7 cellular contexts compared by ENCODE assay signal in the genomic region with DNA sequence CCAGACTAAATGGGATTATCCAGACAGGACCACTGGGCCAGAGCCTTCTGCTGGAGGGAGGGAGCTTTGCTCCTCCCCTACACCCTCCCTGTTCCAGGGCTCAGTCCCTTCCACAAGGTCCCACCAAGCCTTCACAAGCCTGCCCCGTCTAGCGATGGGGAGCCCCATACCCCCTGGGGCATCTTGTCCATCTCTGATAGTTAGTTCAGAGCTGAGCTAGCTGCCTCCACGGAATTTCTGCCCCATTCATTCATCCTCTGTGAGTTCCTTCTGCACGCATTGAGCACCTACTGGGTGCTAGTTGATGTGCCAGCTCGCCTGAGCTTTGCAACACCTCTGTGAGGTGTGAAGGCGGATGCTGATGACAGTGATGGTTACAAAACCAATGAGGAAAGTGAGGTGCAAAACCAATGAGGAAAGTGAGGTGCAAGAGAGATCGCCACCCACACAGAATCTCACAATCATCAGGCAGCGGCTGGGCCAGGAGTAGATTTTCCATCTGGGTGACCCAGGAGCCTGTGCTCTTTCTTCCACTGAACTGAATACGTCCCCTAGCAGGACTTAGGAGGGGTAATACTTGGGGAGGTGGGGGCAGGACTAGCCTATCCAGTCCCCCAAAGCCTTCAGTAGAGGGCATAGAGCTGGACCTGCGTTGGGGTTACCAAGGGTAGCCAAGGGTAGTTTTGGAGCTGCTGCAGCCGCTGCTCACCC. TPM values are rescaled to one million over a fixed set of nuclear protein-coding genes. Genes with fewer than 3 reads are reported as not detected.
DNase-seq lines count a peak whose midpoint lies in the region; ATAC-seq, FAIRE-seq and TF ChIP-seq lines count a peak whose summit lies in the region.

No MANE protein-coding gene starts in this region.

- no peak for DNase-seq in RWPE2 (ENCODE audit: low spot score)
- no peak for DNase-seq in K562 (ENCODE audit: extremely low read depth in 1 of 4, low spot score in 3 of 4)
- DNase-seq in mesenchymal stem cell = no peak
- no peak for DNase-seq in COLO668 (lab: John Stamatoyannopoulos, UW; ENCODE audit: unreplicated experiment)
- no peak for DNase-seq in putamen (ENCODE audit: low spot score)
- DNase-seq in OCI-M2 (lab: John Stamatoyannopoulos, UW; ENCODE audit: unreplicated experiment) = no peak

- no peaks in the 10 kb centered on the region for H3K9me1 ChIP-seq in K562 (ENCODE audit: control insufficient read depth, insufficient read depth, low read length)

- peak overlapping the region; percentile 97 for H2BK5ac ChIP-seq in mesenchymal stem cell (ENCODE audit: low read depth, low read length, poor library complexity, severe bottlenecking)

- H3K4me2 ChIP-seq in K562 (ENCODE audit: insufficient read depth, low read length) (no peak overlapping the region), mesenchymal stem cell (ENCODE audit: low read length, poor library complexity, severe bottlenecking) (no peak overlapping the region)

- no peak for TF ChIP-seq RAD21 in K562 (CRISPR knock-in tag; conservative IDR thresholded peaks at IDR 0.05 in 1 of 2, IDR thresholded peaks at IDR 0.05 in 1 of 2)

- no peak overlapping the region for H3K4me3 ChIP-seq in RWPE2 (ENCODE audit: severe bottlenecking)
- H3K4me3 ChIP-seq in K562 = no peak overlapping the region
- no peak overlapping the region for H3K4me3 ChIP-seq in mesenchymal stem cell (ENCODE audit: insufficient read depth in 1 of 2, low read depth in 1 of 2, low read length in 2 of 2)

- peak overlapping the region; percentile 100 for H2AK5ac ChIP-seq in mesenchymal stem cell (ENCODE audit: low read length, severe bottlenecking)

- peak overlapping the region; percentile 95 to 97 for H3K18ac ChIP-seq in mesenchymal stem cell (ENCODE audit: low read depth in 1 of 2, low read length in 2 of 2)

- intact Hi-C loops in K562 (cut with micrococcal nuclease) = loop anchor here (10.0 kb wide), 1 partner anchor 351 kb away; a partner anchor contains a TSS

- BruUV-seq in K562 (replicated peaks; lab: Mats Ljungman, UMichigan) = no TSS peak

- H3K36me3 ChIP-seq in RWPE2 (ENCODE audit: low read depth) (no peaks in the 10 kb centered on the region), K562 (ENCODE audit: control insufficient read depth, insufficient read depth, low read length) (no peaks in the 10 kb centered on the region), mesenchymal stem cell (ENCODE audit: control insufficient read depth in 1 of 2, insufficient read depth in 2 of 2, low read depth in 1 of 2, low read length in 2 of 2) (no peaks in the 10 kb centered on the region)

- H3K23ac ChIP-seq in mesenchymal stem cell (ENCODE audit: low read length in 2 of 2) = peak overlapping the region in 1 of 2 experiments; percentile 95

- peak overlapping the region; percentile 91 for H2BK15ac ChIP-seq in mesenchymal stem cell (ENCODE audit: low read depth, poor library complexity, severe bottlenecking)

- no peak for TF ChIP-seq CTCF in RWPE2 (IDR thresholded peaks at IDR 0.05; ENCODE audit: poor library complexity, severe bottlenecking)
- TF ChIP-seq CTCF in K562 (IDR thresholded peaks at IDR 0.05 in 2 of 3, conservative IDR thresholded peaks at IDR 0.05 in 1 of 3; ENCODE audit: insufficient read depth in 2 of 3, low read depth in 1 of 3, low read length in 3 of 3) = no peak

- H3K14ac ChIP-seq in mesenchymal stem cell (ENCODE audit: low read length in 2 of 2) = peak overlapping the region in 1 of 2 experiments; percentile 90

- H3K79me1 ChIP-seq in mesenchymal stem cell (replicated peaks; ENCODE audit: low read length, poor library complexity, severe bottlenecking) = peaks cover 6% of the 10 kb centered on the region

- ATAC-seq in RWPE2 (ENCODE audit: low read depth) = no peak
- ATAC-seq in K562 = no peak

- TF ChIP-seq POLR2A in K562 (conservative IDR thresholded peaks at IDR 0.05) = no peak

- no peak for TF ChIP-seq EP300 in K562 (IDR thresholded peaks at IDR 0.05; ENCODE audit: low read length)

- no peaks in the 10 kb centered on the region for H3K79me2 ChIP-seq in K562 (ENCODE audit: control insufficient read depth, insufficient read depth, low read length)

- no peak overlapping the region for H3K9ac ChIP-seq in K562 (ENCODE audit: insufficient read depth in 1 of 2, low read depth in 2 of 2, low read length in 2 of 2)
- H3K9ac ChIP-seq in mesenchymal stem cell (ENCODE audit: low read length) = peak overlapping the region; percentile 64

- POLR2A ChIA-PET in K562 (lab: Yijun Ruan, JAX) = interaction anchor here (0.7 to 4.1 kb wide), 4 partner anchors 10 to 143 kb away, joined by 3 to 24 read pairs (median 4); a partner anchor contains a TSS

- 30% methylated on average over 10 of the region's 11 CpGs for WGBS in K562 (ENCODE audit: insufficient coverage, low coverage, missing lambda C conversion rate)
- 81% methylated on average over 11 of the region's 11 CpGs for WGBS in mesenchymal stem cell

- H3K27me3 ChIP-seq in RWPE2 (ENCODE audit: insufficient read depth, poor library complexity, severe bottlenecking) = no peaks in the 10 kb centered on the region
- H3K27me3 ChIP-seq in K562 (ENCODE audit: control insufficient read depth in 2 of 2, insufficient read depth in 2 of 2, low read length in 2 of 2) = no peaks in the 10 kb centered on the region
- H3K27me3 ChIP-seq in mesenchymal stem cell (ENCODE audit: control insufficient read depth in 1 of 2, insufficient read depth in 1 of 2, low read length in 2 of 2) = peaks cover 0 to 17% of the 10 kb centered on the region in 2 experiments

- H3K27ac ChIP-seq in RWPE2 (ENCODE audit: poor library complexity, severe bottlenecking) = peak overlapping the region; percentile 96
- no peak overlapping the region for H3K27ac ChIP-seq in K562 (ENCODE audit: extremely low read depth, low read depth, low read length)
- peak overlapping the region; percentile 97 for H3K27ac ChIP-seq in mesenchymal stem cell (ENCODE audit: low read length, poor library complexity, severe bottlenecking)
- peak overlapping the region; percentile 45 for H3K27ac ChIP-seq in temporal lobe (ENCODE audit: low read depth, low read length)

- H4K8ac ChIP-seq in mesenchymal stem cell (ENCODE audit: low read length) = peak overlapping the region; percentile 95

- in situ Hi-C loops in K562 (cut with MboI) = loop anchor here (5.0 to 10.0 kb wide), 2 partner anchors 133 to 331 kb away; a partner anchor contains a TSS

- peak overlapping the region; percentile 100 for H2BK120ac ChIP-seq in mesenchymal stem cell (ENCODE audit: low read depth, low read length)

- H4K20me1 ChIP-seq in K562 (replicated peaks; ENCODE audit: control insufficient read depth, insufficient read depth, low read length) = no peaks in the 10 kb centered on the region

- H2BK12ac ChIP-seq in mesenchymal stem cell (ENCODE audit: low read length in 2 of 2) = peak overlapping the region; percentile 60 to 98

- FAIRE-seq in K562 (lab: Jason Lieb, UNC) = no peak

- H3K4me1 ChIP-seq in RWPE2 (ENCODE audit: insufficient read depth, poor library complexity, severe bottlenecking) = peaks cover 57% of the 10 kb centered on the region
- peaks cover 12 to 30% of the 10 kb centered on the region in 2 experiments; a peak in 4 of 5 replicates for H3K4me1 ChIP-seq in K562 (replicated peaks in 1 of 2; ENCODE audit: control insufficient read depth in 2 of 2, insufficient read depth in 2 of 2, low read length in 2 of 2)
- H3K4me1 ChIP-seq in mesenchymal stem cell (ENCODE audit: control insufficient read depth, insufficient read depth, low read depth, low read length) = peaks cover 62% of the 10 kb centered on the region

- H4K91ac ChIP-seq in mesenchymal stem cell (ENCODE audit: low read length) = peak overlapping the region; percentile 67

- H3K4ac ChIP-seq in mesenchymal stem cell (ENCODE audit: low read depth in 1 of 2, low read length in 2 of 2) = peak overlapping the region; percentile 36 to 93

- H3K9me3 ChIP-seq in RWPE2 (ENCODE audit: severe bottlenecking) (no peaks in the 10 kb centered on the region), K562 (replicated peaks; ENCODE audit: control insufficient read depth, insufficient read depth, low read depth, low read length) (no peaks in the 10 kb centered on the region), mesenchymal stem cell (ENCODE audit: control insufficient read depth, low read length) (no peaks in the 10 kb centered on the region)

- CTCF ChIA-PET in K562 (lab: Yijun Ruan, JAX; ENCODE audit: low intra/inter-chr PET ratio) = no interaction called here

- H2AFZ ChIP-seq in K562 (ENCODE audit: low read depth, low read length) = 0 out of 2 replicates have a peak overlapping the region, but pooled peaks have one; percentile 23
- peak overlapping the region; percentile 19 for H2AFZ ChIP-seq in mesenchymal stem cell (ENCODE audit: low read depth, low read length)

TF ChIP-seq in K562, 482 proteins besides CTCF, POLR2A, EP300 and RAD21:
- TF ChIP-seq KDM5B (IDR thresholded peaks at IDR 0.05; ENCODE audit: insufficient replicate concordance, low read depth, low read length) = no peak
- peak; percentile 63; the same call in 1 of the 2 replicates for TF ChIP-seq ZKSCAN1 (IDR thresholded peaks at IDR 0.05; ENCODE audit: low read depth, low read length)

RNA-seq across cellular contexts. Expression of a gene that starts 21.5 kb away (rescaled TPM):
- total RNA-seq in K562 (2011; cell fraction: chromatin; rRNA removed; ENCODE audit: low replicate concordance) = 12.1 and 26.6 TPM in 2 replicates
- 16.8 and 18.7 TPM in 2 replicates for total RNA-seq in K562 (2011; cell fraction: nucleolus; rRNA removed)
- total RNA-seq in K562 (2011; cell fraction: nucleoplasm; rRNA removed) = 17.3 and 19.4 TPM in 2 replicates
- 2.9 and 5.0 TPM in 2 replicates for total RNA-seq in K562 (2014; rRNA removed)
- total RNA-seq in K562 (2014; rRNA removed; fragmentation: Illumina TruSeq; extraction: Trizol) = 1.3 and 1.4 TPM in 2 replicates
- total RNA-seq in K562 (2015; rRNA removed; fragmentation: Illumina TruSeq; extraction: Trizol) = 0.83 and 0.87 TPM in 2 replicates
- 4.1 and 4.8 TPM in 2 replicates for total RNA-seq in K562 (2021)
- polyA plus RNA-seq in K562 (2011; rRNA removed) = 3.8 and 4.2 TPM in 2 replicates
- polyA plus RNA-seq in K562 (2011; cell fraction: cytosol; rRNA removed) = 3.7 and 6.6 TPM in 2 replicates
- 9.5 and 17.5 TPM in 2 replicates for polyA plus RNA-seq in K562 (2011; cell fraction: nucleus; rRNA removed)
- polyA plus RNA-seq in K562 (2012) = 2.9 and 5.9 TPM in 2 replicates
- 2.8 and 3.5 TPM in 2 replicates for polyA plus RNA-seq in K562 (2014; fragmentation: Illumina TruSeq; extraction: Trizol)
- polyA plus RNA-seq in K562 (2014; fragmentation: Nextera tagmentation; extraction: Ambion mirVana) = under 1 TPM; 0.04 to 0.13 TPM
- polyA plus RNA-seq in K562 (2014; rRNA removed) = 4.8 and 5.2 TPM in 2 replicates
- 1.6 and 2.9 TPM in 2 replicates for polyA minus RNA-seq in K562 (2011; rRNA and poly(A)+ RNA removed)
- polyA minus RNA-seq in K562 (2011; cell fraction: cytosol; rRNA and poly(A)+ RNA removed) = 1.3 and 4.7 TPM in 2 replicates
- polyA minus RNA-seq in K562 (2011; cell fraction: nucleus; rRNA and poly(A)+ RNA removed) = 4.7 and 4.8 TPM in 2 replicates
- 2.0 TPM for polyA plus RNA-seq in mesenchymal stem cell (2013, experiment 1 of 2)
- 1.6 TPM for polyA plus RNA-seq in mesenchymal stem cell (2013, experiment 2 of 2)
- total RNA-seq in temporal lobe = 4.7 TPM
